8 cellular contexts compared by ENCODE assay signal in the genomic region with DNA sequence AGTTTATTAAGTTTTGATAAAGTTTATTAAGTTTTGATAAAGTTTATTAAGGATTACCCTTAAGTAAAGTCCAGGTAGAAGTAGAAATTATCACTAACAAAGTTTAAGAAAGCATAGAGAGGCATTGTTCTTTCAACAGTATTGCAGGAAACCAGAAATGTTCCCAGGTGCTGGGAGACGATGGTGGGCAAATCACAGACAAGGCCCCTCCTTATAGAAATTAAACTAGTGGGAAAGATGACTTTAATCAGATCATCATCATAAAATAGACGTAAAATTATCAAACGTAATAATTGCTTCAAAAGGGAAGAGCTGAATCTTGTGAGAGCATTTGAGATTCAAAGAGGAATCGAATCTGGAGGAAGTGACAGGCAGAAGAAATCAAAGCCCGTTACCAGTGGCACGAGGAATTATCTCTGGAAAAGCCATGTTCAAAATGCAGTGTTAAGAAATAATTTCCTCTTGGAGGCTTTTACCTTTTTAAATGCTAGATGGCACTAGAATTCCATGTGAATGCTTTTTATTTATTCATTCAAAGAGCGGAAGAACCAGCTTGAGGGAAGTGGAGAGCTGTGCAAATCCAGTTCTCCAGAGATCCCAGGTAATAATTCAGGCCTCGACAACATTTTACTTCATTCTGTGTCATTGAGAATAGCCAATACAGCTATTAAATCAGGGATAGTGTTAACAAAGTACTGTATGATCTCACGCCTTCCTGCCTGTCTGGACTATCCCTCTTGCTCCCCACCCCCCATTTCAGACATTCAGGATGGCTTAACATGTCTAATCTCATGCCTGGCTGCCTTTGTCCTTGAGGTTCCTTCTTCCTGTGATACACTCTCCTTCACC. TPM values are rescaled to one million over a fixed set of nuclear protein-coding genes. Genes with fewer than 3 reads are reported as not detected.
A peak's percentile ranks its signal among the peaks of the same experiment; 100 is the strongest.
DNase-seq lines count a peak whose midpoint lies in the region; ATAC-seq, FAIRE-seq and TF ChIP-seq lines count a peak whose summit lies in the region.

No MANE protein-coding gene starts in this region.

- TF ChIP-seq POLR2A in GM12878 (IDR thresholded peaks at IDR 0.05; ENCODE audit: low read depth, low read length) (no peak), spleen (IDR thresholded peaks at IDR 0.05) (no peak)

- H3K4me3 ChIP-seq in GM12878 (peak overlapping the region; percentile 87), spleen (peak overlapping the region in 7 of 8 donors; percentile 66 to 88 (median 72))

- in situ Hi-C loops in GM12878 (cut with MboI), result loop anchor here (5.0 kb wide), 2 partner anchors 69 to 184 kb away; no protein-coding TSS in a partner anchor

- no peaks in the 10 kb centered on the region for H3K9me3 Mint-ChIP-seq in stimulated activated naive CD8-positive, alpha-beta T cell treated with anti-CD3 and anti-CD28 coated beads, Interleukin-15, Interleukin-2, amounts not matched to agents 100 ng/mL and 50 ng/mL, for 24 hours

- H3K9ac ChIP-seq in GM12878 (ENCODE audit: control insufficient read depth, insufficient read depth, low read length), result peak overlapping the region; percentile 84

- no peak overlapping the region; the same call in 1 of the 2 replicates for H2AFZ ChIP-seq in GM12878 (ENCODE audit: control insufficient read depth, low read depth, low read length)

- peaks cover 29% of the 10 kb centered on the region for H3K79me2 ChIP-seq in GM12878 (ENCODE audit: control insufficient read depth, insufficient read depth, low read length)

- peak overlapping the region; percentile 97 for H3K4me3 Mint-ChIP-seq in stimulated activated naive CD8-positive, alpha-beta T cell treated with anti-CD3 and anti-CD28 coated beads, Interleukin-15, Interleukin-2, amounts not matched to agents 100 ng/mL and 50 ng/mL, for 24 hours

- SMC1A ChIA-PET in GM12878 (lab: Charles Lee; ENCODE audit: uncharacterized antibody, unreplicated experiment), result interaction anchor here (0.6 to 4.8 kb wide), 13 partner anchors 8 to 405 kb away, joined by 3 to 116 read pairs (median 4); partner anchors contain the start of gene ACSS1

- peaks cover 59% of the 10 kb centered on the region for H3K4me1 Mint-ChIP-seq in stimulated activated naive CD8-positive, alpha-beta T cell treated with anti-CD3 and anti-CD28 coated beads, Interleukin-15, Interleukin-2, amounts not matched to agents 100 ng/mL and 50 ng/mL, for 24 hours (ENCODE audit: low read depth)

- H3K36me3 Mint-ChIP-seq in stimulated activated naive CD8-positive, alpha-beta T cell treated with anti-CD3 and anti-CD28 coated beads, Interleukin-15, Interleukin-2, amounts not matched to agents 100 ng/mL and 50 ng/mL, for 24 hours (ENCODE audit: low read depth), result peaks cover 19% of the 10 kb centered on the region

- H3K9me3 ChIP-seq in GM12878 (replicated peaks; ENCODE audit: control insufficient read depth, insufficient read depth, low read length) (no peaks in the 10 kb centered on the region), spleen (no peaks in the 10 kb centered on the region)

- no peaks in the 10 kb centered on the region for H3K36me3 ChIP-seq in GM12878 (ENCODE audit: control insufficient read depth in 2 of 2, insufficient read depth in 2 of 2, low read length in 1 of 2)
- H3K36me3 ChIP-seq in spleen, result peaks cover 0 to 12% (median 0%) of the 10 kb centered on the region in 6 donors

- H4K20me1 ChIP-seq in GM12878 (ENCODE audit: control insufficient read depth, insufficient read depth), result no peaks in the 10 kb centered on the region

- TF ChIP-seq EP300 in GM12878 (IDR thresholded peaks at IDR 0.05; ENCODE audit: borderline replicate concordance in 1 of 2, control insufficient read depth in 1 of 2, low read depth in 2 of 2, low read length in 2 of 2), result no peak

- no peak for ATAC-seq in stimulated activated naive CD8-positive, alpha-beta T cell treated with anti-CD3 and anti-CD28 coated beads, Interleukin-15, Interleukin-2, amounts not matched to agents 100 U/mL and 50 U/mL, for 24 hours
- ATAC-seq in GM12878, result no peak
- no peak for ATAC-seq in HG03135 (IDR thresholded peaks at IDR 0.05; ENCODE audit: unreplicated experiment)

- BruUV-seq in GM12878 (replicated peaks; lab: Mats Ljungman, UMichigan), result no TSS peak

- H3K4me1 ChIP-seq in GM12878 (ENCODE audit: control insufficient read depth, insufficient read depth, low read length), result peaks cover 7% of the 10 kb centered on the region; the same call in 1 of the 2 replicates
- peaks cover 12 to 63% (median 42%) of the 10 kb centered on the region in 6 donors for H3K4me1 ChIP-seq in spleen

- TF ChIP-seq CTCF in GM12878 (IDR thresholded peaks at IDR 0.05 in 2 of 3, conservative IDR thresholded peaks at IDR 0.05 in 1 of 3; ENCODE audit: control insufficient read depth in 2 of 3, extremely low read depth in 1 of 3, insufficient read depth in 1 of 3, low read depth in 3 of 3, low read length in 3 of 3) (peak in 2 of 3 experiments; percentile 15 to 40; a peak in 2 of 6 replicates), spleen (IDR thresholded peaks at IDR 0.05 in 8 of 11, conservative IDR thresholded peaks at IDR 0.05 in 3 of 11) (peak in 3 of 11 experiments; percentile 5 to 22 (median 19))

- POLR2A ChIA-PET in GM12878 (lab: Charles Lee), result interaction anchor here (0.6 to 1.2 kb wide), 6 partner anchors 59 to 201 kb away, joined by 3 to 6 read pairs (median 4); partner anchors contain the start of gene ACSS1

- H3K27ac ChIP-seq in GM12878 (ENCODE audit: control insufficient read depth, insufficient read depth) (peak overlapping the region; percentile 77), spleen (peak overlapping the region; percentile 75 to 97 (median 96))

- TF ChIP-seq RAD21 in GM12878 (IDR thresholded peaks at IDR 0.05; ENCODE audit: insufficient read depth, low read depth, low read length), result peak; percentile 38; the same call in 1 of the 2 replicates

- CTCF ChIA-PET in GM12878 (lab: Yijun Ruan, JAX), result interaction anchor here (0.6 to 13.8 kb wide), 17 partner anchors 10 to 414 kb away, joined by 3 to 244 read pairs (median 5); partner anchors contain the start of genes ACSS1, GINS1 and PYGB

- no peak for DNase-seq in stimulated activated naive CD8-positive, alpha-beta T cell treated with anti-CD3 and anti-CD28 coated beads, Interleukin-15, Interleukin-2, amounts not matched to agents 100 U/mL and 50 U/mL, for 24 hours
- DNase-seq in NCI-H2227 treated with DMSO at 0.1 percent for 48 hours (lab: John Stamatoyannopoulos, UW) (peak; percentile 36), GM12878 (ENCODE audit: low read depth, low spot score) (no peak), inferior parietal cortex (ENCODE audit: extremely low spot score) (peak; percentile 78), spleen (no peak)
- no peak for DNase-seq in stimulated activated CD4-positive, alpha-beta T cell treated with anti-CD3 and anti-CD28 coated beads, Interleukin-2, amount 100 ng/mL, for 48 hours

- H3K27me3 ChIP-seq in GM12878 (replicated peaks in 1 of 2; ENCODE audit: control insufficient read depth in 2 of 2, insufficient read depth in 2 of 2, low read length in 1 of 2), result no peaks in the 10 kb centered on the region
- H3K27me3 ChIP-seq in spleen (replicated peaks in 1 of 7), result no peaks in the 10 kb centered on the region

- FAIRE-seq in GM12878 (lab: Jason Lieb, UNC), result no peak

- peak overlapping the region; percentile 90 for H3K4me2 ChIP-seq in GM12878 (ENCODE audit: control insufficient read depth, insufficient read depth)

- H3K27ac Mint-ChIP-seq in stimulated activated naive CD8-positive, alpha-beta T cell treated with anti-CD3 and anti-CD28 coated beads, Interleukin-15, Interleukin-2, amounts not matched to agents 100 ng/mL and 50 ng/mL, for 24 hours, result peak overlapping the region; percentile 93

- H3K27me3 Mint-ChIP-seq in stimulated activated naive CD8-positive, alpha-beta T cell treated with anti-CD3 and anti-CD28 coated beads, Interleukin-15, Interleukin-2, amounts not matched to agents 100 ng/mL and 50 ng/mL, for 24 hours, result no peaks in the 10 kb centered on the region

- RAD21 ChIA-PET in GM12878 (lab: Charles Lee; ENCODE audit: unreplicated experiment), result interaction anchor here (0.9 to 4.7 kb wide), 7 partner anchors 43 to 406 kb away, joined by 3 to 87 read pairs (median 6); partner anchors contain the start of gene ACSS1

- WGBS in GM12878 (ENCODE audit: insufficient coverage, insufficient replicate concordance, low lambda C conversion rate, missing lambda C conversion rate), result 47% methylated on average over 9 of the region's 9 CpGs
- WGBS in spleen, 5 donors, result 35 to 50% (median 42%) methylated on average over 9 of the region's 9 CpGs

- intact Hi-C loops in GM12878 (cut with micrococcal nuclease; ENCODE audit: unreplicated experiment), result no loop called here
- intact Hi-C loops in spleen (cut with DNase I; ENCODE audit: low total_unique reads), result loop anchor here (2.0 to 5.0 kb wide), 2 partner anchors 73 to 404 kb away; no protein-coding TSS in a partner anchor

RNA-seq across cellular contexts. Expression of gene APMAP, which starts 1.0 kb away (rescaled TPM):
- 23.9 and 29.1 TPM in 2 replicates for total RNA-seq in GM12878 (2013; cell fraction: nucleolus; rRNA removed)
- total RNA-seq in GM12878 (2014; rRNA removed) (32.5 and 34.7 TPM in 2 replicates), GM12878 (2014; rRNA removed; fragmentation: Illumina TruSeq; extraction: Trizol) (29.3 and 31.2 TPM in 2 replicates), GM12878 (2021) (31.7 and 32.9 TPM in 2 replicates), spleen (100 to 1,000 TPM in 1 of 7 donors, 10 to 100 TPM in 6; 57.9 to 104 (median 78.8) TPM)
- polyA plus RNA-seq in GM12878 (2011; ENCODE audit: low read depth), result 13.2 TPM
- polyA plus RNA-seq in GM12878 (2011; rRNA removed) (33.6 and 34.9 TPM in 2 replicates), GM12878 (2014; fragmentation: Illumina TruSeq; extraction: Trizol) (28.0 and 30.5 TPM in 2 replicates), GM12878 (2014; fragmentation: Nextera tagmentation; extraction: Ambion mirVana) (10 to 100 TPM; 12.1 to 22.3 TPM), GM12878 (2014; rRNA removed) (38.4 and 38.7 TPM in 2 replicates), GM12878 (2016; fragmentation: Nextera tagmentation; extraction: Ambion mirVana) (10 to 100 TPM; 56.6 to 60.2 TPM), spleen (10 to 100 TPM; 26.5 to 36.0 (median 31.5) TPM)
- polyA plus RNA-seq in GM12878 (2011; cell fraction: cytosol; rRNA removed), result 31.5 and 35.7 TPM in 2 replicates
- polyA plus RNA-seq in GM12878 (2011; cell fraction: nucleus; rRNA removed), result 29.7 and 34.5 TPM in 2 replicates
- 20.4 and 24.0 TPM in 2 replicates for polyA plus RNA-seq in GM12878 (2012)
- 13.4 and 15.9 TPM in 2 replicates for polyA minus RNA-seq in GM12878 (2011; rRNA and poly(A)+ RNA removed)
- polyA minus RNA-seq in GM12878 (2011; cell fraction: cytosol; rRNA and poly(A)+ RNA removed), result 6.8 and 7.4 TPM in 2 replicates
- 7.0 and 8.7 TPM in 2 replicates for polyA minus RNA-seq in GM12878 (2011; cell fraction: nucleus; rRNA and poly(A)+ RNA removed)

RNA-seq across cellular contexts. Expression of gene CST7, which starts 44.5 kb away (rescaled TPM):
- not detected in 2 replicates for total RNA-seq in GM12878 (2013; cell fraction: nucleolus; rRNA removed)
- total RNA-seq in GM12878 (2014; rRNA removed) (not detected in 2 replicates), GM12878 (2014; rRNA removed; fragmentation: Illumina TruSeq; extraction: Trizol) (not detected in 2 replicates), GM12878 (2021) (not detected in 2 replicates), spleen (100 to 1,000 TPM in 3 of 7 donors, 10 to 100 TPM in 4; 51.4 to 298 (median 95.5) TPM)
- not detected for polyA plus RNA-seq in GM12878 (2011; ENCODE audit: low read depth)
- polyA plus RNA-seq in GM12878 (2011; rRNA removed) (0.32 and 0.69 TPM in 2 replicates), GM12878 (2014; fragmentation: Illumina TruSeq; extraction: Trizol) (not detected in 2 replicates), GM12878 (2014; fragmentation: Nextera tagmentation; extraction: Ambion mirVana) (not detected), GM12878 (2014; rRNA removed) (not detected in 2 replicates), GM12878 (2016; fragmentation: Nextera tagmentation; extraction: Ambion mirVana) (not detected), spleen (10 to 100 TPM; 23.1 to 51.6 (median 37.2) TPM)
- polyA plus RNA-seq in GM12878 (2011; cell fraction: cytosol; rRNA removed), result 0.57 and 0.96 TPM in 2 replicates
- 0.20 and 0.43 TPM in 2 replicates for polyA plus RNA-seq in GM12878 (2011; cell fraction: nucleus; rRNA removed)
- polyA plus RNA-seq in GM12878 (2012), result 0.34 TPM in 1 of 2 replicates, not detected in the other
- polyA minus RNA-seq in GM12878 (2011; rRNA and poly(A)+ RNA removed), result 0.62 TPM in 1 of 2 replicates, not detected in the other
- not detected in 2 replicates for polyA minus RNA-seq in GM12878 (2011; cell fraction: cytosol; rRNA and poly(A)+ RNA removed)
- not detected in 2 replicates for polyA minus RNA-seq in GM12878 (2011; cell fraction: nucleus; rRNA and poly(A)+ RNA removed)

Comparison
In these comparisons a context has a peak if more than half of its experiments do, and no peak if none do; other contexts are left out.
1. DNase-seq: peak in NCI-H2227 treated with DMSO at 0.1 percent for 48 hours (single experiment) and inferior parietal cortex (single experiment); none in stimulated activated naive CD8-positive, alpha-beta T cell treated with anti-CD3 and anti-CD28 coated beads, Interleukin-15, Interleukin-2, amounts not matched to agents 100 U/mL and 50 U/mL, for 24 hours (single experiment), GM12878 (single experiment), spleen (single experiment) and stimulated activated CD4-positive, alpha-beta T cell treated with anti-CD3 and anti-CD28 coated beads, Interleukin-2, amount 100 ng/mL, for 48 hours (0 of 2).
2. RNA of gene CST7, which starts 44.5 kb away (total RNA-seq): 51.4 to 298 TPM in spleen; not detected in GM12878; every median in the first group is over 10 times any median in the second.